Comparison of ENCODE assay signal across 9 cellular contexts in genomic region chr21:39020751-39021474, GRCh38.
DNase-seq lines count a peak whose midpoint lies in the region; FAIRE-seq and TF ChIP-seq lines count a peak whose summit lies in the region.
"Had no signal": no experiment of that assay in that cellular context is flagged by ENCODE, and none has a peak within 500 bp of the region (broad histone marks: within the 10 kb centered on the region; RNA-seq: fewer than 3 reads in every experiment).

No MANE protein-coding gene starts in this region.

- H3K27me3 Mint-ChIP-seq in astrocyte (ENCODE audit: low read depth, unreplicated experiment), result peaks cover under 1% of the 10 kb centered on the region

- intact Hi-C loops in tibial artery (cut with DNase I; ENCODE audit: low total_unique reads), result loop anchor here (10.0 kb wide), 1 partner anchor 216 kb away; the partner anchor contains the start of gene ETS2

- peak overlapping the region; percentile 46 for H3K4me3 Mint-ChIP-seq in astrocyte (ENCODE audit: unreplicated experiment)
- H3K4me3 Mint-ChIP-seq: activated T-helper 1 cell treated with anti-CD3 and anti-CD28 coated beads, Interleukin-12 subunit alpha, Interleukin-12 subunit beta, Interleukin-2, Interleukin-4 antibody, amounts not matched to agents 30 ng/mL and 10 ng/mL and 1 ng/mL, durations not matched to agents 14 hours and 24 hours and 36 hours had no signal

- H3K4me1 ChIP-seq in astrocyte (ENCODE audit: insufficient read depth, low read length), result peaks cover 25% of the 10 kb centered on the region
- peaks cover 30% of the 10 kb centered on the region for H3K4me1 ChIP-seq in keratinocyte (ENCODE audit: control insufficient read depth, extremely low read depth, insufficient read depth, low read length)
- H3K4me1 ChIP-seq in tibial artery, result peaks cover 0 to 36% (median 33%) of the 10 kb centered on the region in 4 donors

- peaks cover 11% of the 10 kb centered on the region for H3K4me1 Mint-ChIP-seq in astrocyte (ENCODE audit: low read depth, unreplicated experiment)

- H3K36me3 ChIP-seq in astrocyte (ENCODE audit: insufficient read depth, low read length), result no peaks in the 10 kb centered on the region
- H3K36me3 ChIP-seq in keratinocyte (ENCODE audit: control insufficient read depth in 2 of 2, extremely low read depth in 1 of 2, insufficient read depth in 2 of 2, low read length in 2 of 2), result no peaks in the 10 kb centered on the region
- no peaks in the 10 kb centered on the region for H3K36me3 ChIP-seq in tibial artery

- H3K36me3 Mint-ChIP-seq in astrocyte (ENCODE audit: low read depth, unreplicated experiment), result no peaks in the 10 kb centered on the region

- H3K79me2 ChIP-seq in astrocyte (ENCODE audit: insufficient read depth, low read length) (no peaks in the 10 kb centered on the region), keratinocyte (ENCODE audit: control insufficient read depth, insufficient read depth, low read length) (no peaks in the 10 kb centered on the region)

- H3K4me3 ChIP-seq in astrocyte (ENCODE audit: insufficient read depth, low read depth, low read length) (no peak overlapping the region), keratinocyte (ENCODE audit: control insufficient read depth in 2 of 3, extremely low read depth in 1 of 3, insufficient read depth in 2 of 3, low read depth in 1 of 3, low read length in 3 of 3) (peak overlapping the region in 2 of 3 experiments; percentile 2 to 5), tibial artery (no peak overlapping the region), coronary artery (no peak overlapping the region)

- H3K9me3 Mint-ChIP-seq in astrocyte (ENCODE audit: unreplicated experiment), result peaks cover 7% of the 10 kb centered on the region

- H2AFZ ChIP-seq in astrocyte (ENCODE audit: low read depth, low read length) (peak overlapping the region; percentile 51), keratinocyte (ENCODE audit: control insufficient read depth, low read length) (peak overlapping the region; percentile 21)

- H3K4me2 ChIP-seq in astrocyte (ENCODE audit: low read length), result peak overlapping the region; percentile 55
- H3K4me2 ChIP-seq in keratinocyte (ENCODE audit: control insufficient read depth, extremely low read depth, insufficient read depth, low read depth, low read length), result peak overlapping the region; percentile 45

- H3K27ac ChIP-seq in astrocyte (ENCODE audit: low read depth, low read length) (no peak overlapping the region), keratinocyte (ENCODE audit: control insufficient read depth, insufficient read depth, low read length) (peak overlapping the region; percentile 65), tibial artery (peak overlapping the region; percentile 74 to 77), coronary artery (peak overlapping the region in 1 of 2 donors; percentile 75)

- H3K9me3 ChIP-seq in astrocyte (ENCODE audit: insufficient read depth, low read depth, low read length) (peaks cover 3% of the 10 kb centered on the region), keratinocyte (ENCODE audit: control insufficient read depth, low read depth, low read length) (no peaks in the 10 kb centered on the region), tibial artery (peaks cover 0 to 5% (median 0%) of the 10 kb centered on the region in 3 donors)

- no peak for TF ChIP-seq CTCF in astrocyte (IDR thresholded peaks at IDR 0.05; ENCODE audit: insufficient read depth, low read depth, low read length)
- no peak for TF ChIP-seq CTCF in keratinocyte (optimal IDR thresholded peaks at IDR 0.05 in 1 of 3, IDR thresholded peaks at IDR 0.05 in 1 of 3, conservative IDR thresholded peaks at IDR 0.05 in 1 of 3; ENCODE audit: extremely low read depth in 1 of 3, insufficient read depth in 2 of 3, low read length in 3 of 3)
- TF ChIP-seq CTCF in tibial artery (IDR thresholded peaks at IDR 0.05), result no peak
- no peak for TF ChIP-seq CTCF in coronary artery (IDR thresholded peaks at IDR 0.05)

- FAIRE-seq in astrocyte (lab: Jason Lieb, UNC), result no peak
- FAIRE-seq in keratinocyte (lab: Jason Lieb, UNC), result peak; percentile 90

- DNase-seq in HS-5 (ENCODE audit: low read depth), result peak; percentile 67
- DNase-seq in astrocyte (ENCODE audit: low read depth), result peak; percentile 67
- peak; percentile 50 for DNase-seq in keratinocyte (ENCODE audit: low read depth, low spot score)
- no peak for DNase-seq in tibial artery
- DNase-seq in germinal center (ENCODE audit: low spot score), result no peak
- DNase-seq in DMS 273 (lab: John Stamatoyannopoulos, UW; ENCODE audit: unreplicated experiment), result no peak
- DNase-seq in coronary artery (ENCODE audit: low spot score), result no peak
- DNase-seq in activated T-cell treated with anti-CD3 and anti-CD28 coated beads for 4 hours, result no peak

- H3K27me3 ChIP-seq in astrocyte (ENCODE audit: insufficient read depth, low read length) (no peaks in the 10 kb centered on the region), keratinocyte (ENCODE audit: control insufficient read depth, extremely low read depth, insufficient read depth, low read length) (no peaks in the 10 kb centered on the region), tibial artery (no peaks in the 10 kb centered on the region)

- H3K9me1 ChIP-seq in keratinocyte (ENCODE audit: control insufficient read depth, extremely low read depth, insufficient read depth, low read length), result no peaks in the 10 kb centered on the region

- H3K27ac Mint-ChIP-seq in astrocyte (ENCODE audit: unreplicated experiment), result no peak overlapping the region
- H3K27ac Mint-ChIP-seq: activated T-helper 1 cell treated with anti-CD3 and anti-CD28 coated beads, Interleukin-12 subunit alpha, Interleukin-12 subunit beta, Interleukin-2, Interleukin-4 antibody, amounts not matched to agents 30 ng/mL and 10 ng/mL and 1 ng/mL, durations not matched to agents 14 hours and 24 hours and 36 hours had no signal

- H3K9ac ChIP-seq in astrocyte (ENCODE audit: low read length) (peak overlapping the region; percentile 0), keratinocyte (ENCODE audit: control insufficient read depth, extremely low read depth, insufficient read depth, low read length) (peak overlapping the region; percentile 59)

- dilution Hi-C loops in keratinocyte (cut with MboI; ENCODE audit: extremely low pct_ligation_motif_present, low sequenced_read_pairs), result no loop called here

- H4K20me1 ChIP-seq in astrocyte (ENCODE audit: insufficient read depth, low read length), result no peaks in the 10 kb centered on the region
- H4K20me1 ChIP-seq in keratinocyte (ENCODE audit: control insufficient read depth, extremely low read depth, insufficient read depth, low read length), result no peaks in the 10 kb centered on the region

Comparison
In these comparisons a context has a peak if more than half of its experiments do, and no peak if none do; other contexts are left out.
1. DNase-seq: peak in HS-5 (single experiment), astrocyte (single experiment) and keratinocyte (single experiment); none in tibial artery (0 of 2), germinal center (single experiment), DMS 273 (single experiment), coronary artery (single experiment) and activated T-cell treated with anti-CD3 and anti-CD28 coated beads for 4 hours (single experiment).
2. H3K4me3 ChIP-seq: peak in keratinocyte (2 of 3); none in astrocyte (single experiment), tibial artery (0 of 2) and coronary artery (single experiment).